Comparison of ENCODE assay signal across 16 cellular contexts in genomic region chr4:141207971-141208370, GRCh38.
"Had no signal": no experiment of that assay in that cellular context is flagged by ENCODE, and none has a peak within 500 bp of the region (broad histone marks: within the 10 kb centered on the region; RNA-seq: fewer than 3 reads in every experiment).

No MANE protein-coding gene starts in this region.

- DNase-seq: activated CD4-positive, alpha-beta T cell treated with anti-CD3 and anti-CD28 coated beads, Interleukin-2, amount 50 U/mL, for 4 hours; activated effector memory CD4-positive, alpha-beta T cell treated with Interleukin-2 at 50 U/mL for 16 hours; activated T-cell treated with anti-CD3 and anti-CD28 coated beads, Interleukin-2, amount 50 U/mL, for 1 hour; brain microvascular endothelial cell; cerebellar nuclear complex; dermis blood vessel endothelial cell; erythroblast; hypothalamus; natural killer cell; stimulated activated CD4-positive, alpha-beta T cell treated with anti-CD3 and anti-CD28 coated beads, Interleukin-15, amount 100 ng/mL, for 24 hours; stimulated activated CD4-positive, alpha-beta T cell treated with anti-CD3 and anti-CD28 coated beads, Interleukin-4, amount 100 ng/mL, for 24 hours; stomach; tibial artery had no signal

- H3K4me3 ChIP-seq: prostate gland, stomach, tibial artery, vagina had no signal

- H3K27ac ChIP-seq: brain microvascular endothelial cell, prostate gland, stomach, tibial artery, vagina had no signal

- H3K4me1 ChIP-seq: prostate gland, stomach, tibial artery, vagina had no signal

- H3K9me3 ChIP-seq: prostate gland, stomach, tibial artery, vagina had no signal

- ATAC-seq: activated naive CD4-positive, alpha-beta T cell treated with anti-CD3 and anti-CD28 coated beads, Interleukin-2, amount 50 U/mL, for 72 hours; natural killer cell had no signal

- H3K27me3 ChIP-seq: brain microvascular endothelial cell, stomach, tibial artery, vagina had no signal

- H3K36me3 ChIP-seq: brain microvascular endothelial cell, prostate gland, stomach, tibial artery, vagina had no signal
